ENCODE assay signal across 13 cellular contexts in genomic region chr15:41564286-41564959, GRCh38. TPM values are rescaled to one million over a fixed set of nuclear protein-coding genes. Genes with fewer than 3 reads are reported as not detected.
DNase-seq lines count a peak whose midpoint lies in the region; ATAC-seq and TF ChIP-seq lines count a peak whose summit lies in the region.
"Had no signal": no experiment of that assay in that cellular context is flagged by ENCODE, and none has a peak within 500 bp of the region (broad histone marks: within the 10 kb centered on the region; RNA-seq: fewer than 3 reads in every experiment).

No MANE protein-coding gene starts in this region.

- H3K4me1 ChIP-seq in body of pancreas: peaks cover 20% of the 10 kb centered on the region

- WGBS in body of pancreas, 2 donors: 41 to 45% methylated on average over 6 to 7 of the region's 7 CpGs

- intact Hi-C loops in body of pancreas (cut with DNase I): no loop called here

- H3K4me3 ChIP-seq in body of pancreas: no peak overlapping the region
- H3K4me3 ChIP-seq: coronary artery, gastrocnemius medialis had no signal

- H3K27ac ChIP-seq in angular gyrus (ENCODE audit: low read depth, low read length) (peak overlapping the region; percentile 86), body of pancreas (no peak overlapping the region)
- H3K27ac ChIP-seq: coronary artery, gastrocnemius medialis had no signal

- no peaks in the 10 kb centered on the region for H3K27me3 ChIP-seq in body of pancreas

- no peak for TF ChIP-seq POLR2A in body of pancreas (IDR thresholded peaks at IDR 0.05)

- DNase-seq in NCI-H1417 (lab: John Stamatoyannopoulos, UW): peak in 2 of 3 experiments; percentile 30 to 70
- no peak for DNase-seq in NCI-H1417 treated with DMSO at 0.1 percent for 48 hours (lab: John Stamatoyannopoulos, UW)
- peak; percentile 45 for DNase-seq in inferior parietal cortex (ENCODE audit: extremely low spot score)
- peak; percentile 70 for DNase-seq in superior temporal gyrus (ENCODE audit: extremely low spot score)
- no peak for DNase-seq in body of pancreas
- DNase-seq: activated CD8-positive, alpha-beta memory T cell treated with anti-CD3 and anti-CD28 coated beads, Interleukin-2, amount 50 U/mL, for 4 hours; EL; gastrocnemius medialis; NCI-H2029 had no signal

- ATAC-seq in HG02763 (IDR thresholded peaks at IDR 0.05; ENCODE audit: unreplicated experiment): no peak
- no peak for ATAC-seq in body of pancreas
- no peak for ATAC-seq in GM21390 (IDR thresholded peaks at IDR 0.05; ENCODE audit: unreplicated experiment)
- ATAC-seq: gastrocnemius medialis had no signal

- no peak for TF ChIP-seq CTCF in body of pancreas (IDR thresholded peaks at IDR 0.05)

- H3K36me3 ChIP-seq in body of pancreas (replicated peaks in 1 of 2; ENCODE audit: insufficient read depth in 1 of 2, low read depth in 2 of 2): no peaks in the 10 kb centered on the region
- H3K36me3 ChIP-seq: gastrocnemius medialis had no signal

- H3K9me3 ChIP-seq in body of pancreas: no peaks in the 10 kb centered on the region
- H3K9me3 ChIP-seq: gastrocnemius medialis had no signal

RNA-seq across cellular contexts. Expression of gene TYRO3, which starts 5.4 kb away (rescaled TPM):
- 10 to 100 TPM; 10.9 to 12.5 TPM for total RNA-seq in body of pancreas

RNA-seq across cellular contexts. Expression of gene RPAP1, which starts 20.4 kb away (rescaled TPM):
- 10 to 100 TPM; 23.1 to 43.5 TPM for total RNA-seq in body of pancreas

RNA-seq across cellular contexts. Expression of gene LTK, which starts 50.8 kb away (rescaled TPM):
- total RNA-seq in body of pancreas: not detected

Comparison
In these comparisons a context has a peak if more than half of its experiments do, and no peak if none do; other contexts are left out.
1. DNase-seq: peak in NCI-H1417 (2 of 3), inferior parietal cortex (single experiment) and superior temporal gyrus (single experiment); none in NCI-H1417 treated with DMSO at 0.1 percent for 48 hours (single experiment) and body of pancreas (0 of 4).